9 cellular contexts compared by ENCODE assay signal in genomic region chr7:150778738-150779301, GRCh38. TPM values are rescaled to one million over a fixed set of nuclear protein-coding genes. Genes with fewer than 3 reads are reported as not detected.
DNase-seq lines count a peak whose midpoint lies in the region; ATAC-seq lines count a peak whose summit lies in the region.
"Had no signal": no experiment of that assay in that cellular context is flagged by ENCODE, and none has a peak within 500 bp of the region (broad histone marks: within the 10 kb centered on the region; RNA-seq: fewer than 3 reads in every experiment).

No MANE protein-coding gene starts in this region.

- H3K9me3 ChIP-seq in NT2/D1 (ENCODE audit: insufficient read depth, low read length), result no peaks in the 10 kb centered on the region
- no peaks in the 10 kb centered on the region for H3K9me3 ChIP-seq in naive thymus-derived CD4-positive, alpha-beta T cell (ENCODE audit: control insufficient read depth in 2 of 3, low read length in 3 of 3)

- no peak overlapping the region for H3K4me3 ChIP-seq in NT2/D1 (ENCODE audit: insufficient read length, low read depth)
- H3K4me3 ChIP-seq in naive thymus-derived CD4-positive, alpha-beta T cell (ENCODE audit: low read length), result no peak overlapping the region

- H3K36me3 Mint-ChIP-seq in naive thymus-derived CD4-positive, alpha-beta T cell, result peaks cover 0 to 4% (median under 1%) of the 10 kb centered on the region in 5 donors

- intact Hi-C loops in naive thymus-derived CD4-positive, alpha-beta T cell (cut with micrococcal nuclease), result loop anchor here (1.0 to 10.0 kb wide), 6 partner anchors 98 to 394 kb away; no protein-coding TSS in a partner anchor

- H3K4me1 ChIP-seq in NT2/D1 (ENCODE audit: insufficient read depth, insufficient read length), result no peaks in the 10 kb centered on the region
- H3K4me1 ChIP-seq in naive thymus-derived CD4-positive, alpha-beta T cell (ENCODE audit: control insufficient read depth in 2 of 2, insufficient read depth in 2 of 2, low read length in 2 of 2), result no peaks in the 10 kb centered on the region

- DNase-seq in DMS 273 treated with DMSO at 0.1 percent for 48 hours (lab: John Stamatoyannopoulos, UW) (peak; percentile 65), HT-29 (ENCODE audit: low spot score) (peak; percentile 98), NT2/D1 (ENCODE audit: low read depth, low spot score) (peak; percentile 64), epithelial cell of prostate (ENCODE audit: low read depth, low spot score) (peak; percentile 6)
- DNase-seq in activated CD8-positive, alpha-beta memory T cell treated with anti-CD3 and anti-CD28 coated beads, Interleukin-2, amount 50 U/mL, for 4 hours, result peak; percentile 76
- peak; percentile 31 to 76 (median 60) for DNase-seq in naive thymus-derived CD4-positive, alpha-beta T cell
- DNase-seq in stimulated activated CD8-positive, alpha-beta memory T cell treated with anti-CD3 and anti-CD28 coated beads, Interleukin-7, amount 100 ng/mL, for 4 hours (ENCODE audit: low read depth in 2 of 2), result peak; percentile 49 to 51

- H3K9ac ChIP-seq in NT2/D1 (ENCODE audit: insufficient read length, low read depth), result no peak overlapping the region

- POLR2A ChIA-PET in naive thymus-derived CD4-positive, alpha-beta T cell (lab: Charles Lee), result no interaction called here

- no peaks in the 10 kb centered on the region for H3K36me3 ChIP-seq in NT2/D1 (ENCODE audit: insufficient read depth, insufficient read length, low read length)
- H3K36me3 ChIP-seq in naive thymus-derived CD4-positive, alpha-beta T cell (ENCODE audit: control insufficient read depth in 2 of 3, insufficient read depth in 3 of 3, low read length in 3 of 3), result no peaks in the 10 kb centered on the region

- H3K27me3 Mint-ChIP-seq in naive thymus-derived CD4-positive, alpha-beta T cell, result peaks cover 0 to 42% (median 0%) of the 10 kb centered on the region in 5 donors

- peaks cover 0 to 8% (median 4%) of the 10 kb centered on the region in 7 donors for H3K4me1 Mint-ChIP-seq in naive thymus-derived CD4-positive, alpha-beta T cell

- CTCF ChIA-PET in naive thymus-derived CD4-positive, alpha-beta T cell (lab: Charles Lee), result interaction anchor here (0.6 to 1.3 kb wide), 14 partner anchors 8 to 423 kb away, joined by 3 to 5 read pairs (median 3); partner anchors contain the start of gene GIMAP6

- peak; percentile 88 for ATAC-seq in naive thymus-derived CD4-positive, alpha-beta T cell
- ATAC-seq in HG02938 (IDR thresholded peaks at IDR 0.05; ENCODE audit: unreplicated experiment), result no peak

- H3K9me3 Mint-ChIP-seq in naive thymus-derived CD4-positive, alpha-beta T cell, result peaks cover 2 to 12% (median 5%) of the 10 kb centered on the region in 11 donors

- H3K27ac ChIP-seq in epithelial cell of prostate, result no peak overlapping the region
- H3K27ac ChIP-seq in naive thymus-derived CD4-positive, alpha-beta T cell (ENCODE audit: low read depth, low read length), result no peak overlapping the region

- no peak overlapping the region for H3K4me3 Mint-ChIP-seq in naive thymus-derived CD4-positive, alpha-beta T cell
- H3K4me3 Mint-ChIP-seq: T-helper 1 cell treated with Interleukin-12 subunit alpha and Interleukin-12 subunit beta and Interleukin-4 antibody, amounts not matched to agents 30 μg/mL and 1 μg/mL, for 36 hours had no signal

- no peak overlapping the region for H3K27ac Mint-ChIP-seq in naive thymus-derived CD4-positive, alpha-beta T cell
- H3K27ac Mint-ChIP-seq: T-helper 1 cell treated with Interleukin-12 subunit alpha and Interleukin-12 subunit beta and Interleukin-4 antibody, amounts not matched to agents 30 μg/mL and 1 μg/mL, for 36 hours had no signal

- H3K27me3 ChIP-seq in NT2/D1 (ENCODE audit: insufficient read depth, insufficient read length), result no peaks in the 10 kb centered on the region
- no peaks in the 10 kb centered on the region for H3K27me3 ChIP-seq in naive thymus-derived CD4-positive, alpha-beta T cell (ENCODE audit: control insufficient read depth in 2 of 2, insufficient read depth in 2 of 2, low read length in 2 of 2)

RNA-seq across cellular contexts. Expression of gene TMEM176B, which starts 21.3 kb away (rescaled TPM):
- 1.0 and 2.0 TPM in 2 replicates for total RNA-seq in HT-29 (2014; rRNA removed; shearing (Covaris generic))
- 1 to 10 TPM in 3 of 5 experiments, not detected in 2; 2.0 to 7.1 (median 2.8) TPM for total RNA-seq in naive thymus-derived CD4-positive, alpha-beta T cell
- under 1 TPM in 1 of 2 donors, not detected in 1; 0.53 TPM for polyA plus RNA-seq in naive thymus-derived CD4-positive, alpha-beta T cell

RNA-seq across cellular contexts. Expression of gene TMEM176A, which starts 21.7 kb away (rescaled TPM):
- 0.39 and 0.79 TPM in 2 replicates for total RNA-seq in HT-29 (2014; rRNA removed; shearing (Covaris generic))
- total RNA-seq in naive thymus-derived CD4-positive, alpha-beta T cell, result 1 to 10 TPM in 3 of 5 experiments, not detected in 2; 1.3 to 4.4 (median 1.8) TPM
- under 1 TPM; 0.35 to 0.38 TPM for polyA plus RNA-seq in naive thymus-derived CD4-positive, alpha-beta T cell

RNA-seq across cellular contexts. Expression of gene GIMAP5, which starts 41.6 kb away (rescaled TPM):
- not detected in 2 replicates for total RNA-seq in HT-29 (2014; rRNA removed; shearing (Covaris generic))
- total RNA-seq in naive thymus-derived CD4-positive, alpha-beta T cell, result 100 to 1,000 TPM in 3 of 5 experiments, 10 to 100 TPM in 2; 58.1 to 422 (median 214) TPM
- 100 to 1,000 TPM; 570 to 819 TPM for polyA plus RNA-seq in naive thymus-derived CD4-positive, alpha-beta T cell

Comparison
In these comparisons a context has a peak if more than half of its experiments do, and no peak if none do; other contexts are left out.
1. DNase-seq: peak in every context shown above with its lines; median percentile 98 in HT-29; 76 in activated CD8-positive, alpha-beta memory T cell treated with anti-CD3 and anti-CD28 coated beads, Interleukin-2, amount 50 U/mL, for 4 hours; 65 in DMS 273 treated with DMSO at 0.1 percent for 48 hours; 64 in NT2/D1; 60 in naive thymus-derived CD4-positive, alpha-beta T cell; 50 in stimulated activated CD8-positive, alpha-beta memory T cell treated with anti-CD3 and anti-CD28 coated beads, Interleukin-7, amount 100 ng/mL, for 4 hours; 6 in epithelial cell of prostate.
2. RNA of gene GIMAP5, which starts 41.6 kb away (total RNA-seq): 58.1 to 422 TPM in naive thymus-derived CD4-positive, alpha-beta T cell; not detected in HT-29; every median in the first group is over 10 times any median in the second.